ENCODE assay signal across 26 cellular contexts in the genomic region with DNA sequence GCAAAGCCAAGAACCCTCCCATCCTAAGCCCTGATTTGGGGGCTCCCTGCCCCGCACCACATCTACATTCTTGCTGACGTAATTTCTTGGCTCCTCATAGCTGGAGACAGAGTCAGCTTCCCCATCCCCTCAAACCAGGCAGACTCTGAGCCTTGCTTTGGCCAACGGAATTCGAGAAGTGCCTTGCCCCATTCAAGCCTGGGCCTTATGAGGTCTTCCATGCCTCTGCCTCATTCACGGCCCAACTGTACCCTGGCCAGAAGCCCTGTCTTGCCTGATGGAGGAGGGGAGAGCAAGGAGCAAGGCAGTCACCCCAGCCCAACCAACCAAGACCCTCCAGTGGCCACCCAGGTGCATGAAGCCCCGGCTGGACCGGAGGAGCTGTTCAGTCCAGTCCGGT.
"Had no signal": no experiment of that assay in that cellular context is flagged by ENCODE, and none has a peak within 500 bp of the region (broad histone marks: within the 10 kb centered on the region; RNA-seq: fewer than 3 reads in every experiment).

No MANE protein-coding gene starts in this region.

- H3K4me1 ChIP-seq: stomach, suprapubic skin, testis, tibial artery, tibial nerve, transverse colon, upper lobe of left lung, uterus, vagina had no signal

- H3K36me3 ChIP-seq: stomach, suprapubic skin, thoracic aorta, thyroid gland, tibial artery, tibial nerve, transverse colon, upper lobe of left lung, uterus, vagina had no signal

- DNase-seq: stimulated activated CD4-positive, alpha-beta T cell treated with anti-CD3 and anti-CD28 coated beads, Interleukin-2, amount 100 ng/mL, for 48 hours; stimulated activated CD4-positive, alpha-beta T cell treated with anti-CD3 and anti-CD28 coated beads, Interleukin-4, amount 100 ng/mL, for 1 hour; stimulated activated CD4-positive, alpha-beta T cell treated with anti-CD3 and anti-CD28 coated beads, Interleukin-4, amount 100 ng/mL, for 24 hours; stimulated activated CD4-positive, alpha-beta T cell treated with anti-CD3 and anti-CD28 coated beads, Interleukin-4, amount 100 ng/mL, for 4 hours; stimulated activated CD8-positive, alpha-beta memory T cell treated with anti-CD3 and anti-CD28 coated beads, Interleukin-4, amount 100 ng/mL, for 48 hours; stimulated activated naive B cell treated with anti-CD40 and anti-IgM and Interleukin-4, amounts not matched to agents 10 μg/mL and 1 μg/mL and 100 μg/mL, for 72 hours; stimulated activated naive CD4-positive, alpha-beta T cell; stimulated activated naive CD4-positive, alpha-beta T cell treated with Interleukin-2 at 50 U/mL for 16 hours; stimulated activated naive CD8-positive, alpha-beta T cell treated with anti-CD3 and anti-CD28 coated beads, Interleukin-15, amount 100 ng/mL, for 72 hours; stimulated activated naive CD8-positive, alpha-beta T cell treated with anti-CD3 and anti-CD28 coated beads, Interleukin-15, Interleukin-2, amounts not matched to agents 100 U/mL and 50 U/mL, for 24 hours; stomach; substantia nigra; testis; thyroid gland; tibial artery; transverse colon; trophoblast cell; upper lobe of left lung; uterus had no signal

- FAIRE-seq: urothelium cell line had no signal

- H3K4me3 ChIP-seq: stomach, suprapubic skin, testis, thoracic aorta, thyroid gland, tibial artery, tibial nerve, transverse colon, upper lobe of left lung, uterus, vagina had no signal

- H3K27me3 ChIP-seq: stomach, suprapubic skin, testis, thyroid gland, tibial artery, tibial nerve, transverse colon, upper lobe of left lung, uterus, vagina had no signal

- ATAC-seq: stimulated activated effector memory CD8-positive, alpha-beta T cell treated with anti-CD3 and anti-CD28 coated beads, Interleukin-12 subunit alpha, Interleukin-12 subunit beta, amount 100 ng/mL, for 72 hours; stimulated activated memory B cell treated with anti-CD40 and anti-IgM and Interleukin-4, amounts not matched to agents 10 μg/mL and 1 μg/mL and 100 μg/mL, for 72 hours; stimulated activated naive B cell treated with anti-CD40 and anti-IgM and Interleukin-4, amounts not matched to agents 10 μg/mL and 1 μg/mL and 100 μg/mL, for 72 hours; stimulated activated naive CD8-positive, alpha-beta T cell treated with anti-CD3 and anti-CD28 coated beads, Interleukin-15, amount 100 ng/mL, for 72 hours; stimulated activated naive CD8-positive, alpha-beta T cell treated with anti-CD3 and anti-CD28 coated beads, Interleukin-15, Interleukin-2, amounts not matched to agents 100 U/mL and 50 U/mL, for 24 hours had no signal

- H3K27ac ChIP-seq: stomach, suprapubic skin, testis, thoracic aorta, thyroid gland, tibial artery, tibial nerve, transverse colon, upper lobe of left lung, uterus, vagina had no signal

- H3K9me3 ChIP-seq: stomach, suprapubic skin, testis, thoracic aorta, thyroid gland, tibial artery, transverse colon, upper lobe of left lung, uterus, vagina had no signal
